In the genomic region with DNA sequence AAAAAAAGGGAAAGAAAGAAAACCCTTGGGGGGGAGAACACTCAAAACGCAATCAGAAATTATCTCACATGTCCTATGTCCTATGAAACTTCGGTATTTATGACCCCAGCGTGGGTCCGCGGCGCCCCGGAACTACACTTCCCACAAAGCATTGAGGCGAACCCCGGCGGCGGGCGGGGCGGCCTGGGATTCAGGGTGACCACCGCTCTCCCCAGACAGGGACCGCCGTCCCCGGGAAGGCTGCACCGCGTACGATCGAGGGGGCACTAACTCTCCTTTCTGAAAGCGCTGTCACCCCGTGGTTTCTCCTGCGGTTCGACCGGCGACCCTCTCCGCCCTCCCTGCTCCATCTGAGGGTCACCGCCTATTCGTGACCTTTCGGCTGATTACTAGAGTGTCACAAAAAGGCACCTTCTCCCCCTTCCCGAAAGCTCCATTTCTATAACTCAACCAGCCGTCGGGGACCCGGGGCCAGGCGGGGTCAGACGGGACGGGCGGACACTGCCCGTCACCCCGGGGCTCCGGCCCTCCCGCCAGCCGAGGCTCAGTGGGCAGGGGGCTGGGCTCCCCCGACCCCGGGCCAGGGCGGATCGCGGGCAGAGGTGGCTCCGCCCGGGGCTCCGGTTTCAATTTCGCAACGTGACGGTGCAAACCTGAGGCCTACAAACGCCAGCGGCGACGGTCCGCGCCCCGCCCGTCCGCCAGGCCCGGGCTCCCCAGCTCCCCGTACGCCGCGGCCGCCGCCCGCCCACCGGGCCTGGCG, we compare ENCODE assay signal across 8 cellular contexts. TPM values are rescaled to one million over a fixed set of nuclear protein-coding genes. Genes with fewer than 3 reads are reported as not detected.
DNase-seq lines count a peak whose midpoint lies in the region; ATAC-seq lines count a peak whose summit lies in the region.

No MANE protein-coding gene starts in this region.

- H3K27me3 Mint-ChIP-seq in activated CD4-positive, alpha-beta T cell treated with anti-CD3 and anti-CD28 coated beads for 36 hours = no peaks in the 10 kb centered on the region

- H3K36me3 Mint-ChIP-seq in activated CD4-positive, alpha-beta T cell treated with anti-CD3 and anti-CD28 coated beads for 36 hours (ENCODE audit: low read depth) = peaks cover 11% of the 10 kb centered on the region

- peaks cover 32% of the 10 kb centered on the region for H3K4me1 Mint-ChIP-seq in activated CD4-positive, alpha-beta T cell treated with anti-CD3 and anti-CD28 coated beads for 36 hours

- H3K27ac Mint-ChIP-seq in activated CD4-positive, alpha-beta T cell treated with anti-CD3 and anti-CD28 coated beads for 36 hours = peak overlapping the region; percentile 82

- H3K4me3 Mint-ChIP-seq in activated CD4-positive, alpha-beta T cell treated with anti-CD3 and anti-CD28 coated beads for 36 hours = peak overlapping the region; percentile 81

- no peaks in the 10 kb centered on the region for H3K9me3 Mint-ChIP-seq in activated CD4-positive, alpha-beta T cell treated with anti-CD3 and anti-CD28 coated beads for 36 hours (ENCODE audit: low read depth)

- peak; percentile 57 for ATAC-seq in HG02973 (IDR thresholded peaks at IDR 0.05; ENCODE audit: unreplicated experiment)
- ATAC-seq in activated CD4-positive, alpha-beta T cell treated with anti-CD3 and anti-CD28 coated beads for 36 hours = peak; percentile 43
- ATAC-seq in left colon = peak; percentile 64

- peak overlapping the region; percentile 86 for H3K27ac ChIP-seq in cingulate gyrus (ENCODE audit: low read depth, low read length)

- CTCF ChIA-PET in activated CD4-positive, alpha-beta T cell treated with anti-CD3 and anti-CD28 coated beads for 36 hours (lab: Charles Lee) = interaction anchor here (0.6 to 1.9 kb wide), 2 partner anchors 12 to 30 kb away, joined by 4 to 7 read pairs; no protein-coding TSS in a partner anchor

- POLR2A ChIA-PET in activated CD4-positive, alpha-beta T cell treated with anti-CD3 and anti-CD28 coated beads for 36 hours (lab: Charles Lee) = no interaction called here

- DNase-seq in SIG-M5 treated with dmso at 0.1 percent for 504 hours (lab: John Stamatoyannopoulos, UW; ENCODE audit: unreplicated experiment) (peak; percentile 45), SIG-M5 (lab: John Stamatoyannopoulos, UW) (no peak), NCI-H2196 treated with DMSO at 0.1 percent for 48 hours (lab: John Stamatoyannopoulos, UW; ENCODE audit: unreplicated experiment) (peak; percentile 20), left colon (peak; percentile 85 to 86)
- DNase-seq in activated CD4-positive, alpha-beta T cell treated with anti-CD3 and anti-CD28 coated beads for 36 hours = peak; percentile 79
- peak; percentile 59 for DNase-seq in stimulated activated CD4-positive, alpha-beta T cell treated with anti-CD3 and anti-CD28 coated beads, Interleukin-1b, Interleukin-23, amount 100 ng/mL, for 48 hours

- intact Hi-C loops in activated CD4-positive, alpha-beta T cell treated with anti-CD3 and anti-CD28 coated beads for 36 hours (cut with DNase I, micrococcal nuclease) = loop anchor here (1.0 to 10.0 kb wide), 8 partner anchors 42 to 1508 kb away; a partner anchor contains a TSS
- intact Hi-C loops in left colon (cut with DNase I, micrococcal nuclease) = no loop called here

RNA-seq across cellular contexts. Expression of a gene that starts 1.3 kb away (rescaled TPM):
- 100 to 1,000 TPM in 1 of 2 experiments, 10 to 100 TPM in 1; 78.4 to 127 TPM for total RNA-seq in activated CD4-positive, alpha-beta T cell treated with anti-CD3 and anti-CD28 coated beads for 36 hours
- 10 to 100 TPM; 79.5 to 89.4 TPM for total RNA-seq in left colon

RNA-seq across cellular contexts. Expression of a gene that starts 42.1 kb away (rescaled TPM):
- total RNA-seq in activated CD4-positive, alpha-beta T cell treated with anti-CD3 and anti-CD28 coated beads for 36 hours = 1 to 10 TPM; 2.5 to 3.0 TPM
- 1 to 10 TPM in 1 of 2 donors, under 1 TPM in 1; 0.73 to 2.9 TPM for total RNA-seq in left colon

Comparison
In these comparisons a context has a peak if more than half of its experiments do, and no peak if none do; other contexts are left out.
1. intact Hi-C loops: an anchor here in activated CD4-positive, alpha-beta T cell treated with anti-CD3 and anti-CD28 coated beads for 36 hours (1.0 to 10.0 kb wide); none called in left colon.